In genomic region chr1:194295690-194296089, GRCh38 we compare ENCODE assay signal across 8 cellular contexts.
DNase-seq lines count a peak whose midpoint lies in the region; ATAC-seq lines count a peak whose summit lies in the region.

No MANE protein-coding gene starts in this region.

- in situ Hi-C loops in T47D (cut with HindIII; ENCODE audit: low pct_unique_long_range_greater_than_20kb, low sequenced_read_pairs) = no loop called here

- no peak overlapping the region for H3K27ac ChIP-seq in mesendoderm (ENCODE audit: low read depth, low read length)

- no CpG with 5 or more reads among the region's 1 CpG for WGBS in mesendoderm (ENCODE audit: extremely low coverage, insufficient coverage, low lambda C conversion rate)

- H2AK5ac ChIP-seq in mesendoderm (ENCODE audit: low read length) = no peak overlapping the region

- no peak overlapping the region for H3K4me3 ChIP-seq in mesendoderm (ENCODE audit: low read length)

- no peaks in the 10 kb centered on the region for H3K79me1 ChIP-seq in mesendoderm (ENCODE audit: low read length)

- no peaks in the 10 kb centered on the region for H3K27me3 ChIP-seq in mesendoderm (ENCODE audit: insufficient read depth, low read length, poor library complexity)

- no peak overlapping the region for H2BK15ac ChIP-seq in mesendoderm (replicated peaks; ENCODE audit: low read depth)

- no peak overlapping the region for H4K8ac ChIP-seq in mesendoderm (ENCODE audit: low read depth, low read length)

- no peak overlapping the region for H2BK120ac ChIP-seq in mesendoderm (ENCODE audit: low read depth, low read length)

- H3K23ac ChIP-seq in mesendoderm (ENCODE audit: low read length) = no peak overlapping the region

- no peaks in the 10 kb centered on the region for H3K79me2 ChIP-seq in mesendoderm (ENCODE audit: control insufficient read depth, insufficient read depth, low read length)

- H4K5ac ChIP-seq in mesendoderm (ENCODE audit: low read length) = no peak overlapping the region

- H3K4ac ChIP-seq in mesendoderm (ENCODE audit: low read depth, low read length) = no peak overlapping the region

- H3K4me1 ChIP-seq in mesendoderm (ENCODE audit: control insufficient read depth, low read depth, low read length) = no peaks in the 10 kb centered on the region

- ATAC-seq in GM18870 (IDR thresholded peaks at IDR 0.05; ENCODE audit: unreplicated experiment) = peak; percentile 94
- peak; percentile 92 for ATAC-seq in HG03060 (IDR thresholded peaks at IDR 0.05; ENCODE audit: low read depth, unreplicated experiment)

- no peaks in the 10 kb centered on the region for H3K36me3 ChIP-seq in mesendoderm (ENCODE audit: control insufficient read depth, insufficient read depth, low read length)

- no peak overlapping the region for H3K56ac ChIP-seq in mesendoderm (ENCODE audit: low read length)

- H3K18ac ChIP-seq in mesendoderm (ENCODE audit: low read length) = no peak overlapping the region

- no peak overlapping the region for H3K9ac ChIP-seq in mesendoderm (ENCODE audit: low read length)

- no peak overlapping the region for H3K4me2 ChIP-seq in mesendoderm (ENCODE audit: low read length)

- DNase-seq in D341Med (ENCODE audit: low spot score) = peak; percentile 68
- DNase-seq in NCI-H510A (lab: John Stamatoyannopoulos, UW) = peak; percentile 56
- peak; percentile 18 to 80 for DNase-seq in T47D (ENCODE audit: low read depth in 1 of 2, low spot score in 1 of 2)
- DNase-seq in mesendoderm = peak; percentile 75
- no peak for DNase-seq in HuH-7.5 (ENCODE audit: low spot score)
- DNase-seq in ureter (ENCODE audit: low spot score) = no peak

- no peak overlapping the region for H2BK5ac ChIP-seq in mesendoderm (ENCODE audit: low read length)

Comparison
In these comparisons a context has a peak if more than half of its experiments do, and no peak if none do; other contexts are left out.
1. DNase-seq: peak in D341Med (single experiment), NCI-H510A (single experiment), T47D (2 of 2) and mesendoderm (single experiment); none in HuH-7.5 (single experiment) and ureter (single experiment).